Comparison of ENCODE assay signal across 26 cellular contexts in the genomic region with DNA sequence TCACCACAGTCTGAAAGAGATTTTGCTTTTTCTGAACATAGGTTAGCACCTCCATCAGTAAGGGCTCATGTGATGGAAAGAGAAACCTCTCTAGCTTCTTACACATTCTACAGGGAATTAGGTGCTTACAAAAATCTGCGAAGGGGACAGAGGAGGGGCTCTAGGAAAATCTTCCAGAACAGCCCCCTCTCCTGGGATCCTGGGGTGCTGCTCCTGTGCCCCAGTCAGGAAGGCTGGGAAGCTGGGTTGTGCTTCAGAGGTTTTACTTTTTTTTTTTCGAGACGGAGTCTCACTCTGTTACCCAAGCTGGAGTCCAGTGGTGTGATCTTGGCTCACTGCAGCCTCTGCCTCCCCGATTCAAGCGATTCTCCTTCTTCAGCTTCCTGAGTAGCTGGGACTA. TPM values are rescaled to one million over a fixed set of nuclear protein-coding genes. Genes with fewer than 3 reads are reported as not detected.
DNase-seq lines count a peak whose midpoint lies in the region; ATAC-seq, FAIRE-seq and TF ChIP-seq lines count a peak whose summit lies in the region.
"Had no signal": no experiment of that assay in that cellular context is flagged by ENCODE, and none has a peak within 500 bp of the region (broad histone marks: within the 10 kb centered on the region; RNA-seq: fewer than 3 reads in every experiment).

No MANE protein-coding gene starts in this region.

- H2AFZ ChIP-seq in HepG2 (ENCODE audit: low read length) = no peak overlapping the region
- peak overlapping the region; percentile 4; the same call in 1 of the 2 replicates for H2AFZ ChIP-seq in H1 (ENCODE audit: low read length)

- H3K27me3 Mint-ChIP-seq in activated T-cell treated with anti-CD3 and anti-CD28 coated beads, Interleukin-2, amount 50 U/mL, for 24 hours = peaks cover 37% of the 10 kb centered on the region

- H3K4ac ChIP-seq in H1 (replicated peaks; ENCODE audit: insufficient read length, low read depth, low read length) = no peak overlapping the region
- H3K4ac ChIP-seq in mesendoderm (ENCODE audit: low read depth, low read length) = no peak overlapping the region

- H3K9me3 Mint-ChIP-seq in activated T-cell treated with anti-CD3 and anti-CD28 coated beads, Interleukin-2, amount 50 U/mL, for 24 hours = no peaks in the 10 kb centered on the region
- H3K9me3 Mint-ChIP-seq: CD4-positive, alpha-beta memory T cell had no signal

- ATAC-seq in HepG2 = peak; percentile 63
- ATAC-seq in right lobe of liver = no peak
- no peak for ATAC-seq in GM19328 (IDR thresholded peaks at IDR 0.05; ENCODE audit: unreplicated experiment)
- ATAC-seq: K562 had no signal

- no peaks in the 10 kb centered on the region for H3K23me2 ChIP-seq in H1 (ENCODE audit: low read depth, low read length)

- no peaks in the 10 kb centered on the region for H3K36me3 Mint-ChIP-seq in activated T-cell treated with anti-CD3 and anti-CD28 coated beads, Interleukin-2, amount 50 U/mL, for 24 hours (ENCODE audit: low read depth)
- H3K36me3 Mint-ChIP-seq: CD4-positive, alpha-beta memory T cell had no signal

- no peak overlapping the region for H2BK5ac ChIP-seq in H1 (ENCODE audit: low read depth, low read length)
- H2BK5ac ChIP-seq in mesendoderm (ENCODE audit: low read length) = no peak overlapping the region

- H3K4me2 ChIP-seq in HepG2 (ENCODE audit: low read depth, low read length) (peak overlapping the region; percentile 18; the same call in 1 of the 2 replicates), H1 (ENCODE audit: insufficient read depth in 1 of 2, low read depth in 2 of 2, low read length in 2 of 2) (no peak overlapping the region), mesendoderm (ENCODE audit: low read length) (no peak overlapping the region)
- H3K4me2 ChIP-seq: BLaER1 had no signal

- no peaks in the 10 kb centered on the region for H3K79me1 ChIP-seq in H1 (ENCODE audit: low read depth, low read length)
- no peaks in the 10 kb centered on the region for H3K79me1 ChIP-seq in mesendoderm (ENCODE audit: low read length)

- H3K56ac ChIP-seq in H1 (replicated peaks; ENCODE audit: insufficient read length, low read depth, low read length) (no peak overlapping the region), mesendoderm (ENCODE audit: low read length) (no peak overlapping the region)

- no TSS peak for BruUV-seq in HepG2 (replicated peaks; lab: Mats Ljungman, UMichigan)

- no peak overlapping the region for H2BK12ac ChIP-seq in H1 (ENCODE audit: low read depth, low read length)

- no peaks in the 10 kb centered on the region for H4K20me1 ChIP-seq in HepG2 (ENCODE audit: insufficient read depth, low read length)
- H4K20me1 ChIP-seq in H1 (replicated peaks in 1 of 2; ENCODE audit: control insufficient read depth in 1 of 2, insufficient read depth in 2 of 2, low read length in 2 of 2) = no peaks in the 10 kb centered on the region
- H4K20me1 ChIP-seq: BLaER1 had no signal

- H3K27ac ChIP-seq in HepG2 (ENCODE audit: extremely low read length, insufficient read depth, low read length) = no peak overlapping the region
- H3K27ac ChIP-seq in right lobe of liver = no peak overlapping the region
- H3K27ac ChIP-seq in H1 (ENCODE audit: low read depth, low read length) = no peak overlapping the region
- H3K27ac ChIP-seq in mesendoderm (ENCODE audit: low read depth, low read length) = no peak overlapping the region
- no peak overlapping the region for H3K27ac ChIP-seq in substantia nigra (ENCODE audit: low read depth, low read length, poor library complexity, severe bottlenecking)
- H3K27ac ChIP-seq: BLaER1 had no signal

- no peak for TF ChIP-seq RAD21 in HepG2 (CRISPR knock-in tag; IDR thresholded peaks at IDR 0.05)
- peak; percentile 13 to 44; a peak in 1 of 4 replicates for TF ChIP-seq RAD21 in H1 (IDR thresholded peaks at IDR 0.05 in 1 of 2, conservative IDR thresholded peaks at IDR 0.05 in 1 of 2; ENCODE audit: low read depth in 2 of 2, low read length in 2 of 2)

- H3K4me1 ChIP-seq in HepG2 (ENCODE audit: insufficient read depth, low read length) (peaks cover 32% of the 10 kb centered on the region), right lobe of liver (no peaks in the 10 kb centered on the region), H1 (replicated peaks in 1 of 4; ENCODE audit: control insufficient read depth in 3 of 4, insufficient read depth in 4 of 4, low read length in 3 of 4) (0 out of 7 replicates have a peak, but pooled peaks cover 0 to 5% (median 0%) of the 10 kb centered on the region in 4 experiments), mesendoderm (ENCODE audit: control insufficient read depth, low read depth, low read length) (no peaks in the 10 kb centered on the region)
- H3K4me1 ChIP-seq: BLaER1 had no signal

- H3K23ac ChIP-seq in H1 (ENCODE audit: insufficient read length) (no peak overlapping the region), mesendoderm (ENCODE audit: low read length) (no peak overlapping the region)

- no peak overlapping the region for H2BK120ac ChIP-seq in H1 (replicated peaks; ENCODE audit: low read depth, low read length)
- H2BK120ac ChIP-seq in mesendoderm (ENCODE audit: low read depth, low read length) = no peak overlapping the region

- no peak overlapping the region for H2BK20ac ChIP-seq in H1 (ENCODE audit: low read length)

- in situ Hi-C loops in HepG2 (cut with HindIII; ENCODE audit: extremely low pct_ligation_motif_present, low pct_unique_long_range_greater_than_20kb) = no loop called here

- no peaks in the 10 kb centered on the region for H3K36me3 ChIP-seq in HepG2 (replicated peaks in 1 of 2; ENCODE audit: control insufficient read depth in 1 of 2, insufficient read depth in 2 of 2, low read length in 2 of 2)
- H3K36me3 ChIP-seq in right lobe of liver = no peaks in the 10 kb centered on the region
- no peaks in the 10 kb centered on the region for H3K36me3 ChIP-seq in H1 (ENCODE audit: control insufficient read depth in 2 of 4, insufficient read depth in 4 of 4, low read length in 3 of 4)
- no peaks in the 10 kb centered on the region for H3K36me3 ChIP-seq in mesendoderm (ENCODE audit: control insufficient read depth, insufficient read depth, low read length)
- H3K36me3 ChIP-seq: BLaER1 had no signal

- H3K27me3 ChIP-seq in HepG2 (ENCODE audit: control insufficient read depth in 1 of 2, insufficient read depth in 2 of 2, low read length in 2 of 2) (peaks cover 0 to 4% of the 10 kb centered on the region in 2 experiments; a peak in 1 of 5 replicates), right lobe of liver (no peaks in the 10 kb centered on the region), H1 (replicated peaks in 1 of 4; ENCODE audit: control insufficient read depth in 3 of 4, extremely low read depth in 1 of 4, insufficient read depth in 3 of 4, low read length in 3 of 4) (no peaks in the 10 kb centered on the region), mesendoderm (ENCODE audit: insufficient read depth, low read length, poor library complexity) (no peaks in the 10 kb centered on the region)
- H3K27me3 ChIP-seq: BLaER1 had no signal

- TF ChIP-seq EP300 in HepG2 (IDR thresholded peaks at IDR 0.05; ENCODE audit: low read depth in 2 of 2, low read length in 2 of 2) = no peak
- no peak for TF ChIP-seq EP300 in HepG2 (CRISPR knock-in tag; IDR thresholded peaks at IDR 0.05; ENCODE audit: borderline replicate concordance)
- no peak for TF ChIP-seq EP300 in H1 (IDR thresholded peaks at IDR 0.05; ENCODE audit: borderline replicate concordance in 1 of 2, low read depth in 2 of 2, low read length in 2 of 2)

- H3K9me3 ChIP-seq in HepG2 (ENCODE audit: low read length) (no peaks in the 10 kb centered on the region), right lobe of liver (no peaks in the 10 kb centered on the region), H1 (ENCODE audit: insufficient read depth in 2 of 2, low read depth in 1 of 2, low read length in 1 of 2) (no peaks in the 10 kb centered on the region)
- H3K9me3 ChIP-seq: BLaER1 had no signal

- no peak overlapping the region for H3K4me3 Mint-ChIP-seq in activated T-cell treated with anti-CD3 and anti-CD28 coated beads, Interleukin-2, amount 50 U/mL, for 24 hours
- H3K4me3 Mint-ChIP-seq: CD4-positive, alpha-beta memory T cell had no signal

- H4K91ac ChIP-seq in H1 (replicated peaks; ENCODE audit: insufficient read length, low read length) = no peak overlapping the region

- H3K4me3 ChIP-seq in HepG2 (replicated peaks in 1 of 3; ENCODE audit: insufficient read depth in 1 of 3, low read depth in 2 of 3, low read length in 3 of 3) (0 out of 6 replicates have a peak overlapping the region, but pooled peaks of 1 of the 3 experiments have one; percentile 10), right lobe of liver (no peak overlapping the region), H1 (ENCODE audit: extremely low read depth in 1 of 4, insufficient read depth in 2 of 4, low read depth in 3 of 4, low read length in 4 of 4) (no peak overlapping the region), mesendoderm (ENCODE audit: low read length) (no peak overlapping the region)
- H3K4me3 ChIP-seq: BLaER1, K562 had no signal

- H4K8ac ChIP-seq in H1 (ENCODE audit: extremely low read depth, insufficient read depth, low read length) (no peak overlapping the region), mesendoderm (ENCODE audit: low read depth, low read length) (no peak overlapping the region)

- H3K18ac ChIP-seq in H1 (ENCODE audit: extremely low read depth, low read length) (no peak overlapping the region), mesendoderm (ENCODE audit: low read length) (peak overlapping the region; percentile 33)

- TF ChIP-seq CTCF in HepG2 (CRISPR knock-in tag; IDR thresholded peaks at IDR 0.05) (no peak), right lobe of liver (IDR thresholded peaks at IDR 0.05) (no peak), H1 (IDR thresholded peaks at IDR 0.05; ENCODE audit: control extremely low read depth in 1 of 3, insufficient read depth in 1 of 3, low read depth in 1 of 3, low read length in 3 of 3) (peak; percentile 25 to 40 (median 40); a peak in 3 of 4 replicates)

- H3K9ac ChIP-seq in HepG2 (ENCODE audit: insufficient read depth, low read depth, low read length) (no peak overlapping the region), H1 (replicated peaks in 1 of 4; ENCODE audit: extremely low read depth in 1 of 4, low read depth in 3 of 4, low read length in 3 of 4) (no peak overlapping the region), mesendoderm (ENCODE audit: low read length) (no peak overlapping the region)
- H3K9ac ChIP-seq: BLaER1 had no signal

- CTCF ChIA-PET in HepG2 (lab: Yijun Ruan, JAX; ENCODE audit: low intra/inter-chr PET ratio, low total read pairs) = no interaction called here
- CTCF ChIA-PET in H1 (lab: Charles Lee; ENCODE audit: partially characterized antibody) = interaction anchor here (0.6 to 1.8 kb wide), 13 partner anchors 11 to 234 kb away, joined by 3 to 8 read pairs (median 4); no protein-coding TSS in a partner anchor

- intact Hi-C loops in HepG2 (cut with micrococcal nuclease; ENCODE audit: unreplicated experiment) (no loop called here), right lobe of liver (cut with DNase I) (no loop called here)

- no peak overlapping the region for H2BK15ac ChIP-seq in H1 (ENCODE audit: low read length)
- H2BK15ac ChIP-seq in mesendoderm (replicated peaks; ENCODE audit: low read depth) = no peak overlapping the region

- no peak for DNase-seq in HepG2 (ENCODE audit: low spot score)
- no peak for DNase-seq in right lobe of liver
- DNase-seq in H1 (ENCODE audit: low read depth in 1 of 2, low spot score in 2 of 2) = peak in 1 of 2 experiments; percentile 48
- peak; percentile 64 for DNase-seq in mesendoderm
- DNase-seq in SKM-1 (lab: John Stamatoyannopoulos, UW; ENCODE audit: unreplicated experiment) = no peak
- no peak for DNase-seq in substantia nigra (lab: John Stamatoyannopoulos, UW)
- DNase-seq in activated T-cell treated with anti-CD3 and anti-CD28 coated beads, Interleukin-2, amount 50 U/mL, for 24 hours = no peak
- DNase-seq: CD4-positive, alpha-beta memory T cell; DMS53; EL; HCEC 1CT; NCI-H1092 treated with DMSO at 0.1 percent for 48 hours; NCI-H146; NCI-H2029 treated with DMSO at 0.1 percent for 48 hours; NCI-H2171; NCI-H446 treated with DMSO at 0.1 percent for 48 hours; NCI-H69; NK-92 treated with Interleukin-12 subunit alpha and Interleukin-12 subunit beta, amount 100 ng/mL, for 24 hours; Right ventricle myocardium superior had no signal

- no peaks in the 10 kb centered on the region for H3K4me1 Mint-ChIP-seq in activated T-cell treated with anti-CD3 and anti-CD28 coated beads, Interleukin-2, amount 50 U/mL, for 24 hours (ENCODE audit: low read depth)
- H3K4me1 Mint-ChIP-seq: CD4-positive, alpha-beta memory T cell had no signal

- 48% methylated on average over 5 of the region's 5 CpGs for WGBS in HepG2 (ENCODE audit: low lambda C conversion rate)
- 50% methylated on average over 4 of the region's 5 CpGs for whole genome bisulfite sequencing in right lobe of liver (ENCODE audit: insufficient coverage, low coverage, low lambda C conversion rate, missing lambda C conversion rate)
- WGBS in H1 (ENCODE audit: extremely low coverage in 1 of 2, insufficient coverage in 1 of 2, insufficient read length in 1 of 2, insufficient replicate concordance in 2 of 2, low coverage in 1 of 2, low lambda C conversion rate in 2 of 2, missing lambda C conversion rate in 1 of 2), 2 experiments = 94% methylated on average over 5 of the region's 5 CpGs; no CpG with 5 or more reads in 1 of the 2 experiments
- WGBS in mesendoderm (ENCODE audit: extremely low coverage, insufficient coverage, low lambda C conversion rate) = no CpG with 5 or more reads among the region's 5 CpGs

- POLR2A ChIA-PET in HepG2 (lab: Yijun Ruan, JAX) = no interaction called here
- POLR2A ChIA-PET in H1 (lab: Charles Lee; ENCODE audit: partially characterized antibody) = interaction anchor here (1.1 kb wide), 1 partner anchor 9 kb away, joined by 4 read pairs; no protein-coding TSS in a partner anchor

- H3K79me2 ChIP-seq in HepG2 (ENCODE audit: insufficient read depth, low read length) = no peaks in the 10 kb centered on the region
- H3K79me2 ChIP-seq in H1 (ENCODE audit: control insufficient read depth in 1 of 2, insufficient read depth in 2 of 2, low read length in 2 of 2) = no peaks in the 10 kb centered on the region
- no peaks in the 10 kb centered on the region for H3K79me2 ChIP-seq in mesendoderm (ENCODE audit: control insufficient read depth, insufficient read depth, low read length)

- no peak overlapping the region for H3K27ac Mint-ChIP-seq in activated T-cell treated with anti-CD3 and anti-CD28 coated beads, Interleukin-2, amount 50 U/mL, for 24 hours
- H3K27ac Mint-ChIP-seq: CD4-positive, alpha-beta memory T cell had no signal

- no peak for TF ChIP-seq POLR2A in HepG2 (IDR thresholded peaks at IDR 0.05; ENCODE audit: insufficient read depth in 1 of 2, low read depth in 2 of 2, low read length in 2 of 2)
- TF ChIP-seq POLR2A in right lobe of liver (IDR thresholded peaks at IDR 0.05) = no peak
- TF ChIP-seq POLR2A in H1 (IDR thresholded peaks at IDR 0.05; ENCODE audit: control extremely low read depth in 1 of 2, low read depth in 2 of 2, low read length in 2 of 2) = no peak

- H3K14ac ChIP-seq in H1 (ENCODE audit: insufficient read length) = no peak overlapping the region

- no peak for FAIRE-seq in HepG2 (lab: Jason Lieb, UNC)
- FAIRE-seq in H1 (lab: Jason Lieb, UNC) = no peak
- FAIRE-seq: GM12891, GM18507, K562, RCC 7860 had no signal

- H2AK5ac ChIP-seq in H1 (ENCODE audit: low read depth, low read length) (no peak overlapping the region), mesendoderm (ENCODE audit: low read length) (no peak overlapping the region)

- H4K5ac ChIP-seq in H1 (ENCODE audit: insufficient read length, low read depth, low read length) (no peak overlapping the region), mesendoderm (ENCODE audit: low read length) (no peak overlapping the region)

RNA-seq across cellular contexts. Expression of a gene that starts 7.5 kb away (rescaled TPM):
- total RNA-seq in HepG2 (2016; rRNA removed; fragmentation: Illumina TruSeq; extraction: Trizol) = 17.8 and 21.5 TPM in 2 replicates
- 4.7 and 5.7 TPM in 2 replicates for total RNA-seq in HepG2 (2016; cell fraction: cytosol; rRNA removed; fragmentation: Illumina TruSeq; extraction: Trizol; ENCODE audit: low read depth)
- 14.6 and 21.5 TPM in 2 replicates for total RNA-seq in HepG2 (2016; cell fraction: insoluble cytoplasmic fraction; rRNA removed; fragmentation: Illumina TruSeq; extraction: Trizol)
- 20.8 and 23.5 TPM in 2 replicates for total RNA-seq in HepG2 (2016; cell fraction: membrane; rRNA removed; fragmentation: Illumina TruSeq; extraction: Trizol)
- 19.2 and 22.3 TPM in 2 replicates for total RNA-seq in HepG2 (2016; cell fraction: nucleus; rRNA removed; fragmentation: Illumina TruSeq; extraction: Trizol)
- polyA plus RNA-seq in HepG2 (2011; rRNA removed) = 34.7 and 37.7 TPM in 2 replicates
- polyA plus RNA-seq in HepG2 (2011; cell fraction: cytosol; rRNA removed) = 36.5 and 41.2 TPM in 2 replicates
- 23.9 and 26.3 TPM in 2 replicates for polyA plus RNA-seq in HepG2 (2011; cell fraction: nucleus; rRNA removed)
- polyA plus RNA-seq in HepG2 (2012) = 30.7 and 50.8 TPM in 2 replicates
- polyA plus RNA-seq in HepG2 (2016; cell fraction: cytosol; fragmentation: Illumina TruSeq; extraction: Trizol; ENCODE audit: low read depth) = 4.7 and 5.3 TPM in 2 replicates
- 18.9 and 24.9 TPM in 2 replicates for polyA plus RNA-seq in HepG2 (2016; cell fraction: insoluble cytoplasmic fraction; fragmentation: Illumina TruSeq; extraction: Trizol; ENCODE audit: low read depth)
- polyA plus RNA-seq in HepG2 (2016; cell fraction: membrane; fragmentation: Illumina TruSeq; extraction: Trizol; ENCODE audit: low read depth) = 18.3 and 20.8 TPM in 2 replicates
- polyA plus RNA-seq in HepG2 (2016; cell fraction: nucleus; fragmentation: Illumina TruSeq; extraction: Trizol; ENCODE audit: insufficient read depth, low read depth) = 34.1 and 37.6 TPM in 2 replicates
- polyA minus RNA-seq in HepG2 (2011; rRNA and poly(A)+ RNA removed; ENCODE audit: low replicate concordance) = 0.02 and 41.8 TPM in 2 replicates
- polyA minus RNA-seq in HepG2 (2011; cell fraction: cytosol; rRNA and poly(A)+ RNA removed) = 19.1 and 21.5 TPM in 2 replicates
- 13.6 and 15.7 TPM in 2 replicates for polyA minus RNA-seq in HepG2 (2011; cell fraction: nucleus; rRNA and poly(A)+ RNA removed)
- 10 to 100 TPM in 4 of 6 experiments, 1 to 10 TPM in 2; 6.1 to 12.1 (median 10.3) TPM for total RNA-seq in right lobe of liver
- total RNA-seq in H1 (2021; fragmentation: NEBNext Ultra II Directional; extraction: Animal tissue kit (Norgen Biotek cat#: 25700)) = 40.3 and 42.1 TPM in 2 replicates
- 26.6 and 28.0 TPM in 2 replicates for polyA plus RNA-seq in H1 (2011; rRNA removed)
- polyA plus RNA-seq in H1 (2011; cell fraction: cytosol; rRNA removed) = 25.2 TPM
- polyA plus RNA-seq in H1 (2011; cell fraction: nucleus; rRNA removed) = 26.1 TPM
- polyA plus RNA-seq in H1 (2012, experiment 1 of 2) = 28.1 to 33.1 TPM (median 32.9 TPM) in 4 replicates
- 16.3 TPM for polyA plus RNA-seq in H1 (2012, experiment 2 of 2)
- polyA plus RNA-seq in H1 (2013, experiment 1 of 2) = 35.1 TPM
- polyA plus RNA-seq in H1 (2013, experiment 2 of 2) = 38.9 TPM
- polyA minus RNA-seq in H1 (2011; rRNA and poly(A)+ RNA removed) = 18.9 and 23.3 TPM in 2 replicates
- 15.6 TPM for polyA minus RNA-seq in H1 (2011; cell fraction: cytosol; rRNA and poly(A)+ RNA removed)
- 12.9 TPM for polyA minus RNA-seq in H1 (2011; cell fraction: nucleus; rRNA and poly(A)+ RNA removed)
- polyA plus RNA-seq in mesendoderm (2013, experiment 1 of 2) = 47.8 TPM
- polyA plus RNA-seq in mesendoderm (2013, experiment 2 of 2) = 49.6 TPM
- total RNA-seq: OCI-LY7 had no signal

Comparison
In these comparisons a context has a peak if more than half of its experiments do, and no peak if none do; other contexts are left out.
1. CTCF ChIP-seq: peak in H1 (3 of 3); none in HepG2 (single experiment) and right lobe of liver (0 of 4).